In the genomic region with DNA sequence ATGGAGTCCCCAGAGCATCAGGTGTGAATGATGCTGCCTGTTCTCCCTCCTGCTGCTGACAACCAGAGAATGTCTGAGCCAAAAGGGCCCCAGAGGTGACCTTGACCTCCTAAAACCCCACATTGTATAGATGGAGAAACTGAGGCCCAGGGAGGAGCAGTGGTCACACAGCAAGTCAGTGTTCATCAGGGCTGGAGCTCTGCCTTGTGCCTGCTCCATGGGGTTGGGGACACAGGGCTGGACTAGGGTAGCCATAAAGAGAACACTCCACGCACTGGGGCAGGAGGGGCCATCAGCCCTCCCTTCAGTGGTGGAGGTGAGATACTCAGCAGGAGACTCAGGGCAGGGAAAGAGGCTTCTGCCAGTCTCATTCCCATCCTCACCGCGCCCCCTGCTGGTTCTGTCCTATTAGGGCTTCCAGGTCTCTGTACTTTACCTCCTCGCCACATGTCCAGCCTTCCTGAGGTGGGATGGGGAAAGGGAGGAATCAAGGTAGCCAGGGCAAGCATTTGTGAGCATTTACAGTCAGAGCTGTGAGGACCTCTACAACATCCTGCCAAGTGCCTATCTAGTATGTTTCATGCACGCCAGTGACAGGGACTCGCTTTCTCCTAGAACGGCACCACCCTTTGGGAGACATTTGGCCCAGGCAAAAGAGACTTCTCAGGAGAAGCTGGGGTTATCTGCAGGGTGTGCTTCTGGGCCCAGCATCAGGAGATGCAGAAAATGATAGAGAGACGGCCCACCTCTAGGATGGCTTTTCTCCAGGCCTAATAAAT, we compare ENCODE assay signal across 8 cellular contexts. TPM values are rescaled to one million over a fixed set of nuclear protein-coding genes. Genes with fewer than 3 reads are reported as not detected.
DNase-seq lines count a peak whose midpoint lies in the region; ATAC-seq and TF ChIP-seq lines count a peak whose summit lies in the region.

No MANE protein-coding gene starts in this region.

- in situ Hi-C loops in gastrocnemius medialis (cut with MboI; ENCODE audit: low sequenced_read_pairs in 4 of 4): no loop called here

- H3K9ac ChIP-seq in SU-DHL-6 (ENCODE audit: low read length): no peak overlapping the region

- peak; percentile 97 for DNase-seq in DMS53 (lab: John Stamatoyannopoulos, UW)
- DNase-seq in Jurkat, Clone E6-1 (ENCODE audit: low read depth, low spot score): peak; percentile 42
- DNase-seq in adrenal gland: peak; percentile 84 to 95 (median 90)
- DNase-seq in left ventricle myocardium superior: peak; percentile 83
- peak; percentile 50 to 69 for DNase-seq in gastrocnemius medialis

- no peak overlapping the region for H2AFZ ChIP-seq in SU-DHL-6 (ENCODE audit: low read depth, low read length, severe bottlenecking)

- intact Hi-C loops in adrenal gland (cut with DNase I) (loop anchor here (5.0 kb wide), 2 partner anchors 100 to 105 kb away; no protein-coding TSS in a partner anchor), left ventricle myocardium superior (cut with micrococcal nuclease) (loop anchor here (5.0 kb wide), 1 partner anchor 100 kb away; no protein-coding TSS in a partner anchor), gastrocnemius medialis (cut with DNase I; ENCODE audit: low total_unique reads) (loop anchor here (1.0 kb wide), 3 partner anchors 9 to 107 kb away; no protein-coding TSS in a partner anchor)

- H3K27me3 ChIP-seq in SU-DHL-6 (ENCODE audit: low read length): no peaks in the 10 kb centered on the region
- H3K27me3 ChIP-seq in adrenal gland: no peaks in the 10 kb centered on the region
- no peaks in the 10 kb centered on the region for H3K27me3 ChIP-seq in gastrocnemius medialis

- TF ChIP-seq POLR2A in adrenal gland (IDR thresholded peaks at IDR 0.05) (no peak), gastrocnemius medialis (IDR thresholded peaks at IDR 0.05) (no peak)

- H3K4me3 ChIP-seq in Jurkat, Clone E6-1 (ENCODE audit: low read length): no peak overlapping the region
- H3K4me3 ChIP-seq in SU-DHL-6 (ENCODE audit: insufficient read depth, low read length, poor library complexity, severe bottlenecking) (no peak overlapping the region), adrenal gland (no peak overlapping the region), gastrocnemius medialis (no peak overlapping the region)

- H3K79me2 ChIP-seq in SU-DHL-6 (ENCODE audit: insufficient read depth, low read length): no peaks in the 10 kb centered on the region

- H3K27ac ChIP-seq in SU-DHL-6 (ENCODE audit: low read depth, low read length): no peak overlapping the region
- H3K27ac ChIP-seq in adrenal gland: peak overlapping the region; percentile 65 to 94 (median 91)
- no peak overlapping the region for H3K27ac ChIP-seq in gastrocnemius medialis

- 0 out of 2 replicates have a peak, but pooled peaks cover 2% of the 10 kb centered on the region for H3F3A ChIP-seq in SU-DHL-6 (ENCODE audit: insufficient read depth)

- no peaks in the 10 kb centered on the region for H3K9me3 ChIP-seq in SU-DHL-6 (ENCODE audit: insufficient read depth, low read length)
- H3K9me3 ChIP-seq in adrenal gland (replicated peaks in 1 of 3): no peaks in the 10 kb centered on the region
- no peaks in the 10 kb centered on the region for H3K9me3 ChIP-seq in gastrocnemius medialis

- H3K9me2 ChIP-seq in SU-DHL-6 (replicated peaks; ENCODE audit: insufficient read depth, low read length): no peaks in the 10 kb centered on the region

- ATAC-seq in left ventricle myocardium superior (peak; percentile 91), gastrocnemius medialis (peak; percentile 74 to 92), HG02571 (IDR thresholded peaks at IDR 0.05; ENCODE audit: unreplicated experiment) (no peak), GM21825 (IDR thresholded peaks at IDR 0.05; ENCODE audit: unreplicated experiment) (no peak)

- H3K4me2 ChIP-seq in SU-DHL-6 (ENCODE audit: low read depth, low read length, poor library complexity, severe bottlenecking): no peak overlapping the region

- H3K36me3 ChIP-seq in SU-DHL-6 (ENCODE audit: low read length): no peaks in the 10 kb centered on the region
- H3K36me3 ChIP-seq in adrenal gland (replicated peaks in 1 of 2): no peaks in the 10 kb centered on the region
- no peaks in the 10 kb centered on the region for H3K36me3 ChIP-seq in gastrocnemius medialis

- H4K20me1 ChIP-seq in SU-DHL-6 (ENCODE audit: low read depth, low read length): no peaks in the 10 kb centered on the region

- TF ChIP-seq CTCF in SU-DHL-6 (IDR thresholded peaks at IDR 0.05; ENCODE audit: insufficient read depth, low read length, poor library complexity, severe bottlenecking): peak; percentile 88
- TF ChIP-seq CTCF in adrenal gland (IDR thresholded peaks at IDR 0.05): peak; percentile 57 to 87 (median 82)
- TF ChIP-seq CTCF in gastrocnemius medialis (IDR thresholded peaks at IDR 0.05 in 4 of 5, conservative IDR thresholded peaks at IDR 0.05 in 1 of 5): peak; percentile 49 to 83 (median 77)

- WGBS in adrenal gland, 4 donors: 66 to 72% (median 68%) methylated on average over 7 to 8 of the region's 8 CpGs

- H3K4me1 ChIP-seq in adrenal gland (replicated peaks in 1 of 2) (peaks cover 15% of the 10 kb centered on the region in 2 donors), gastrocnemius medialis (peaks cover 12 to 20% of the 10 kb centered on the region in 2 donors)

RNA-seq across cellular contexts. Expression of gene NEU3, which starts 43.2 kb away (rescaled TPM):
- 34.1 TPM for polyA plus RNA-seq in Jurkat, Clone E6-1 (2012; ENCODE audit: insufficient read depth, insufficient read length)
- total RNA-seq in adrenal gland (10 to 100 TPM; 17.7 to 34.9 (median 23.6) TPM), left ventricle myocardium superior (4.9 TPM), gastrocnemius medialis (10 to 100 TPM; 11.0 to 20.6 (median 18.3) TPM)
- polyA plus RNA-seq in adrenal gland: 10 to 100 TPM in 2 of 3 donors, 1 to 10 TPM in 1; 8.3 to 18.2 (median 12.6) TPM

Comparison
In these comparisons a context has a peak if more than half of its experiments do, and no peak if none do; other contexts are left out.
1. DNase-seq: peak in every context shown above with its lines; median percentile 97 in DMS53; 90 in adrenal gland; 83 in left ventricle myocardium superior; 60 in gastrocnemius medialis; 42 in Jurkat, Clone E6-1.
2. H3K27ac ChIP-seq: peak in adrenal gland (5 of 5); none in SU-DHL-6 (single experiment) and gastrocnemius medialis (0 of 4).
3. ATAC-seq: peak in left ventricle myocardium superior (single experiment) and gastrocnemius medialis (2 of 2); none in HG02571 (single experiment) and GM21825 (single experiment).
4. Peak in every context shown above with its lines, with median percentiles within 50 percentile points of each other: CTCF ChIP-seq.